8 cellular contexts compared by ENCODE assay signal in the genomic region with DNA sequence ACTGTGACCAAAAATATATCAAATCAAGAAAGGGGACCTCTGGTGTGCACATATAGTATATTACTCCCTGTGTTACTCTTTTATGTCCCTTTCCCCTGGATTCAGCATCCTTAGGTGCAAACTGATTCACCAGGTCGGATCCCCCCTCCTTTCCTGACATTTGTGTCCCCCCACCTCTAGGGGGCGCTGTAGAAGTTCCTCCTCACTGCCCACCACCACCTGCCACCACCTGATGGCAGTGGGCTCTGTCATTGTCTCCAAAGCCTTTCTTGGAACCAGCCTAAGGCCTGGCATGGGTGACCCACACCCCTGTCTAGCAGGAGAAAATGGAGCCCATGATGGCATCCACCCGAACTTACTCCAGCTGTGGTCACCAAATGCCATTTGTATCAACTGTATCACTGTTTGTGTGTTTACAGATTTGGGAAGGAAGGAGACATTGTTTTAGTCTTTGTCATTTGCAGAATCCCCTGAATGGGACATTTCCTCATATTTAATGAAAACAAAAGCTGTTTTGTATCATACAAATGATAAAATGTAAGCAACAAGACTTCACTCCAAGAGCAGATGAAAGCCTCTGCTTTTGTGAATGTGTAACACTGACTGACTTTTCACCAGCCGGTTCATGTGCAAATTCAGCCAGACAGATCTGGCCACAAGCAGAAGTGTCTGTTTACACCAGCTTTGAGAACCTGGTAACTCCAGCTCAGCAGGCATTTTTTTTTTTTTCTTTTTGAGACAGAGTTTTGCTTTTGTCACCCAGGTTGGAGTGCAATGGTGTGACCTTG.
DNase-seq lines count a peak whose midpoint lies in the region; ATAC-seq and TF ChIP-seq lines count a peak whose summit lies in the region.

No MANE protein-coding gene starts in this region.

- CTCF ChIA-PET in CD8-positive, alpha-beta T cell (lab: Charles Lee): interaction anchor here (0.7 to 9.1 kb wide), 9 partner anchors 8 to 373 kb away, joined by 3 to 50 read pairs (median 4); no protein-coding TSS in a partner anchor

- H3K36me3 ChIP-seq in CD8-positive, alpha-beta T cell (ENCODE audit: insufficient read depth, low read length): no peaks in the 10 kb centered on the region
- no peaks in the 10 kb centered on the region for H3K36me3 ChIP-seq in cardiac muscle cell

- TF ChIP-seq CTCF in CD8-positive, alpha-beta T cell (IDR thresholded peaks at IDR 0.05): peak; percentile 44
- TF ChIP-seq CTCF in cardiac muscle cell (IDR thresholded peaks at IDR 0.05; ENCODE audit: low read depth, low read length): peak; percentile 44

- no peaks in the 10 kb centered on the region for H3K4me1 ChIP-seq in CD8-positive, alpha-beta T cell (ENCODE audit: insufficient read depth, low read length)
- H3K4me1 ChIP-seq in cardiac muscle cell (ENCODE audit: low read depth): no peaks in the 10 kb centered on the region

- no peak overlapping the region for H3K4me3 ChIP-seq in CD8-positive, alpha-beta T cell (ENCODE audit: low read depth, low read length)
- H3K4me3 ChIP-seq in cardiac muscle cell: no peak overlapping the region

- H3K9me3 ChIP-seq in CD8-positive, alpha-beta T cell (ENCODE audit: low read length): no peaks in the 10 kb centered on the region
- no peaks in the 10 kb centered on the region for H3K9me3 ChIP-seq in cardiac muscle cell (ENCODE audit: low read depth)

- POLR2A ChIA-PET in CD8-positive, alpha-beta T cell (lab: Charles Lee): interaction anchor here (1.7 kb wide), 1 partner anchor 9 kb away, joined by 4 read pairs; no protein-coding TSS in a partner anchor

- no peak overlapping the region for H3K27ac Mint-ChIP-seq in CD8-positive, alpha-beta T cell

- intact Hi-C loops in CD8-positive, alpha-beta T cell (cut with DNase I, micrococcal nuclease): loop anchor here in 1 of 2 experiments (2.0 kb wide), 1 partner anchor 158 kb away; no protein-coding TSS in a partner anchor

- H3K27me3 ChIP-seq in CD8-positive, alpha-beta T cell (ENCODE audit: insufficient read depth, low read length): no peaks in the 10 kb centered on the region
- no peaks in the 10 kb centered on the region for H3K27me3 ChIP-seq in cardiac muscle cell

- no peaks in the 10 kb centered on the region for H3K27me3 Mint-ChIP-seq in CD8-positive, alpha-beta T cell (ENCODE audit: low read depth)

- peak in 5 of 7 experiments; percentile 17 to 57 (median 27) for DNase-seq in CD8-positive, alpha-beta T cell
- peak; percentile 46 for DNase-seq in HuH-7.5 (ENCODE audit: low spot score)
- peak; percentile 28 for DNase-seq in activated CD8-positive, alpha-beta memory T cell treated with anti-CD3 and anti-CD28 coated beads, Interleukin-2, amount 50 U/mL, for 4 hours
- DNase-seq in cardiac muscle cell (ENCODE audit: low read depth in 1 of 2, low spot score in 1 of 2): peak in 1 of 2 donors; percentile 38
- DNase-seq in stimulated activated CD8-positive, alpha-beta memory T cell treated with anti-CD3 and anti-CD28 coated beads, Interleukin-12 subunit alpha, Interleukin-12 subunit beta, amount 100 ng/mL, for 1 hour (ENCODE audit: low read depth): peak; percentile 23
- no peak for DNase-seq in NCI-H2196 (lab: John Stamatoyannopoulos, UW; ENCODE audit: unreplicated experiment)
- DNase-seq in NCI-H526 treated with DMSO at 0.1 percent for 48 hours (lab: John Stamatoyannopoulos, UW): no peak

- no peaks in the 10 kb centered on the region for H3K36me3 Mint-ChIP-seq in CD8-positive, alpha-beta T cell

- H3K27ac ChIP-seq in CD8-positive, alpha-beta T cell (ENCODE audit: low read depth, low read length): no peak overlapping the region
- H3K27ac ChIP-seq in cardiac muscle cell: no peak overlapping the region

- no peaks in the 10 kb centered on the region for H3K9me3 Mint-ChIP-seq in CD8-positive, alpha-beta T cell

- H3K4me3 Mint-ChIP-seq in CD8-positive, alpha-beta T cell: no peak overlapping the region

- ATAC-seq in CD8-positive, alpha-beta T cell: peak; percentile 61
- ATAC-seq in HG02588 (IDR thresholded peaks at IDR 0.05; ENCODE audit: unreplicated experiment): no peak

- H3K4me1 Mint-ChIP-seq in CD8-positive, alpha-beta T cell (ENCODE audit: low read depth): peaks cover 5% of the 10 kb centered on the region

Comparison
In these comparisons a context has a peak if more than half of its experiments do, and no peak if none do; other contexts are left out.
1. DNase-seq: peak in CD8-positive, alpha-beta T cell (5 of 7), HuH-7.5 (single experiment), activated CD8-positive, alpha-beta memory T cell treated with anti-CD3 and anti-CD28 coated beads, Interleukin-2, amount 50 U/mL, for 4 hours (single experiment) and stimulated activated CD8-positive, alpha-beta memory T cell treated with anti-CD3 and anti-CD28 coated beads, Interleukin-12 subunit alpha, Interleukin-12 subunit beta, amount 100 ng/mL, for 1 hour (single experiment); none in NCI-H2196 (single experiment) and NCI-H526 treated with DMSO at 0.1 percent for 48 hours (single experiment).